Comparison of ENCODE assay signal across 12 cellular contexts in the genomic region with DNA sequence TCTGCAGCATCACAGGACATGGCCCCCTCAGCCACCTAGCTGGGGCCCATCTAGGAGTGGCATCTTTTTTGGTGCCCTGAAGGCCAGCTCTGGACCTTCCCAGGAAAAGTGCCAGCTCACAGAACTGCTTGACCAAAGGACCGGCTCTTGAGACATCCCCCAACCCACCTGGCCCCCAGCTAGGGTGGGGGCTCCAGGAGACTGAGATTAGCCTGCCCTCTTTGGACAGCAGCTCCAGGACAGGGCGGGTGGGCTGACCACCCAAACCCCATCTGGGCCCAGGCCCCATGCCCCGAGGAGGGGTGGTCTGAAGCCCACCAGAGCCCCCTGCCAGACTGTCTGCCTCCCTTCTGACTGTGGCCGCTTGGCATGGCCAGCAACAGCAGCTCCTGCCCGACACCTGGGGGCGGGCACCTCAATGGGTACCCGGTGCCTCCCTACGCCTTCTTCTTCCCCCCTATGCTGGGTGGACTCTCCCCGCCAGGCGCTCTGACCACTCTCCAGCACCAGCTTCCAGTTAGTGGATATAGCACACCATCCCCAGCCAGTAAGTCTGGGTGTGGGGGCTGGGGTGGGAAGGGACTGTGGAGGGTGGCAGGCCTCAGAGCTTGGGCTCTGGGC. TPM values are rescaled to one million over a fixed set of nuclear protein-coding genes. Genes with fewer than 3 reads are reported as not detected.
DNase-seq lines count a peak whose midpoint lies in the region; ATAC-seq, FAIRE-seq and TF ChIP-seq lines count a peak whose summit lies in the region.
"Had no signal": no experiment of that assay in that cellular context is flagged by ENCODE, and none has a peak within 500 bp of the region (broad histone marks: within the 10 kb centered on the region; RNA-seq: fewer than 3 reads in every experiment).

No MANE protein-coding gene starts in this region.

- peak overlapping the region; percentile 75 for H3K4me2 ChIP-seq in A549

- ATAC-seq in A549 (no peak), GM18517 (IDR thresholded peaks at IDR 0.05; ENCODE audit: unreplicated experiment) (no peak), GM18873 (IDR thresholded peaks at IDR 0.05; ENCODE audit: low FRiP score, unreplicated experiment) (no peak)

- H3K27me3 ChIP-seq in duodenal mucosa (ENCODE audit: control insufficient read depth in 1 of 2, insufficient read depth in 2 of 2, low read length in 2 of 2) (no peaks in the 10 kb centered on the region), neutrophil (no peaks in the 10 kb centered on the region)

- H3K9ac ChIP-seq in duodenal mucosa (ENCODE audit: low read depth in 1 of 2, low read length in 2 of 2): no peak overlapping the region

- no peaks in the 10 kb centered on the region for H3K9me3 ChIP-seq in A549
- H3K9me3 ChIP-seq in KOPT-K1 (ENCODE audit: insufficient read depth, low read length, poor library complexity, severe bottlenecking): no peaks in the 10 kb centered on the region
- H3K9me3 ChIP-seq in duodenal mucosa (ENCODE audit: control insufficient read depth in 1 of 2, low read length in 2 of 2): no peaks in the 10 kb centered on the region
- no peaks in the 10 kb centered on the region for H3K9me3 ChIP-seq in neutrophil

- intact Hi-C loops in lower leg skin (cut with DNase I; ENCODE audit: low total_unique reads): no loop called here

- no peak for TF ChIP-seq RAD21 in A549 (conservative IDR thresholded peaks at IDR 0.05 in 1 of 2, IDR thresholded peaks at IDR 0.05 in 1 of 2)

- TF ChIP-seq POLR2A in A549 (IDR thresholded peaks at IDR 0.05; ENCODE audit: low read length) (no peak), lower leg skin (IDR thresholded peaks at IDR 0.05) (no peak)

- no peak for DNase-seq in A549 (ENCODE audit: low read depth in 1 of 2, low spot score in 1 of 2)
- no peak for DNase-seq in lower leg skin (ENCODE audit: low spot score in 2 of 2)
- no peak for DNase-seq in iPS-NIHi7 (ENCODE audit: extremely low spot score)
- DNase-seq: H9; mammary epithelial cell; stimulated activated CD4-positive, alpha-beta T cell treated with anti-CD3 and anti-CD28 coated beads, Interleukin-2, amount 100 ng/mL, for 48 hours had no signal

- WGBS in A549 (ENCODE audit: missing lambda C conversion rate): 86% methylated on average over 10 of the region's 10 CpGs
- 81 to 91% methylated on average over 6 to 8 of the region's 10 CpGs for WGBS in lower leg skin, 2 donors

- TF ChIP-seq EP300 in A549 (IDR thresholded peaks at IDR 0.05): no peak

- TF ChIP-seq CTCF in A549 (IDR thresholded peaks at IDR 0.05) (no peak), neutrophil (IDR thresholded peaks at IDR 0.05) (no peak), lower leg skin (IDR thresholded peaks at IDR 0.05) (no peak)

- POLR2A ChIA-PET in A549 (lab: Yijun Ruan, JAX): interaction anchor here (0.6 to 1.7 kb wide), 4 partner anchors 11 to 1358 kb away, joined by 3 to 8 read pairs (median 3); a partner anchor contains a TSS

- H3K27ac ChIP-seq in A549 (peak overlapping the region; percentile 74 to 82), KOPT-K1 (ENCODE audit: low read depth, low read length, poor library complexity, severe bottlenecking) (peak overlapping the region; percentile 65), duodenal mucosa (ENCODE audit: low read depth, low read length) (peak overlapping the region; percentile 36), neutrophil (peak overlapping the region; percentile 98)
- H3K27ac ChIP-seq: epithelial cell of prostate had no signal

- H3K4me1 ChIP-seq in A549 (peaks cover 93% of the 10 kb centered on the region), duodenal mucosa (ENCODE audit: control insufficient read depth in 1 of 2, insufficient read depth in 2 of 2, low read length in 2 of 2) (peaks cover 70 to 71% of the 10 kb centered on the region in 2 donors), neutrophil (ENCODE audit: control insufficient read depth in 1 of 2, insufficient read depth in 1 of 2, low read depth in 1 of 2, low read length in 1 of 2) (peaks cover 100% of the 10 kb centered on the region in 2 experiments)

- peak overlapping the region; percentile 12; the same call in 1 of the 3 replicates for H3K4me3 ChIP-seq in A549
- H3K4me3 ChIP-seq in duodenal mucosa (ENCODE audit: low read depth in 1 of 2, low read length in 2 of 2): no peak overlapping the region
- peak overlapping the region; percentile 88 to 91 for H3K4me3 ChIP-seq in neutrophil (ENCODE audit: low read depth in 1 of 2, low read length in 1 of 2)
- no peak overlapping the region for H3K4me3 ChIP-seq in lower leg skin (ENCODE audit: low read depth, poor library complexity, severe bottlenecking)

- CTCF ChIA-PET in A549 (lab: Yijun Ruan, JAX): interaction anchor here (0.8 to 50.4 kb wide), 5 partner anchors 12 to 131 kb away, joined by 3 to 2395 read pairs (median 7); a partner anchor contains a TSS

- FAIRE-seq in A549 (lab: Jason Lieb, UNC): no peak

- no peaks in the 10 kb centered on the region for H3K36me3 ChIP-seq in KOPT-K1 (ENCODE audit: insufficient read depth, low read length)
- H3K36me3 ChIP-seq in duodenal mucosa (ENCODE audit: control insufficient read depth in 1 of 2, insufficient read depth in 2 of 2, low read length in 2 of 2): peaks cover 5 to 8% of the 10 kb centered on the region in 2 donors
- H3K36me3 ChIP-seq in neutrophil: peaks cover 20% of the 10 kb centered on the region

TF ChIP-seq in A549, 52 proteins besides CTCF, POLR2A, EP300 and RAD21:
- TF ChIP-seq FOSB (CRISPR knock-in tag; IDR thresholded peaks at IDR 0.05) (no peak), EHF (CRISPR knock-in tag; IDR thresholded peaks at IDR 0.05) (no peak), NPAS2 (CRISPR knock-in tag; IDR thresholded peaks at IDR 0.05; ENCODE audit: borderline replicate concordance) (no peak), JUN (IDR thresholded peaks at IDR 0.05) (no peak), RNF2 (IDR thresholded peaks at IDR 0.05; ENCODE audit: borderline replicate concordance, low read depth) (no peak), NR3C1 (IDR thresholded peaks at IDR 0.05) (no peak), KDM5A (IDR thresholded peaks at IDR 0.05) (no peak), EHMT2 (IDR thresholded peaks at IDR 0.05; ENCODE audit: low read depth) (no peak), FOXS1 (CRISPR knock-in tag; IDR thresholded peaks at IDR 0.05) (no peak), CBX2 (IDR thresholded peaks at IDR 0.05; ENCODE audit: borderline replicate concordance, low read depth) (no peak), TFCP2L1 (CRISPR knock-in tag; IDR thresholded peaks at IDR 0.05) (no peak), GATA3 (IDR thresholded peaks at IDR 0.05; ENCODE audit: borderline replicate concordance) (no peak)

RNA-seq across cellular contexts. Expression of a gene that starts 22.0 kb away (rescaled TPM):
- 8.6 and 9.9 TPM in 2 replicates for polyA plus RNA-seq in A549 (2011; rRNA removed)
- polyA plus RNA-seq in A549 (2012; cell fraction: cytosol; rRNA removed): 6.5 and 11.0 TPM in 2 replicates
- polyA plus RNA-seq in A549 (2012; cell fraction: nucleus; rRNA removed): 17.6 and 21.1 TPM in 2 replicates
- polyA plus RNA-seq in A549 (2017; fragmentation: RNase III; extraction: RNeasy Plus Mini Kit Qiagen cat#74134 plus additional on column Dnase treatment): 17.2 to 18.5 TPM (median 17.9 TPM) in 3 replicates
- polyA minus RNA-seq in A549 (2011; rRNA and poly(A)+ RNA removed): 11.6 and 12.9 TPM in 2 replicates
- 10 to 100 TPM; 18.1 to 38.0 (median 25.2) TPM for total RNA-seq in lower leg skin

RNA-seq across cellular contexts. Expression of a gene that starts 33.6 kb away (rescaled TPM):
- polyA plus RNA-seq in A549 (2011; rRNA removed) (0.09 TPM in 1 of 2 replicates, not detected in the other), A549 (2017; fragmentation: RNase III; extraction: RNeasy Plus Mini Kit Qiagen cat#74134 plus additional on column Dnase treatment) (0.40 to 1.2 TPM (median 0.70 TPM) in 3 replicates)
- polyA plus RNA-seq in A549 (2012; cell fraction: cytosol; rRNA removed): 0.21 and 0.41 TPM in 2 replicates
- 0.36 and 0.82 TPM in 2 replicates for polyA plus RNA-seq in A549 (2012; cell fraction: nucleus; rRNA removed)
- not detected in 2 replicates for polyA minus RNA-seq in A549 (2011; rRNA and poly(A)+ RNA removed)
- not detected for total RNA-seq in lower leg skin
- total RNA-seq: H9 had no signal
- polyA plus RNA-seq: mammary epithelial cell had no signal

RNA-seq across cellular contexts. Expression of a gene that starts 43.3 kb away (rescaled TPM):
- 71.4 and 79.5 TPM in 2 replicates for polyA plus RNA-seq in A549 (2011; rRNA removed)
- polyA plus RNA-seq in A549 (2012; cell fraction: cytosol; rRNA removed): 41.7 and 44.4 TPM in 2 replicates
- 29.8 and 45.7 TPM in 2 replicates for polyA plus RNA-seq in A549 (2012; cell fraction: nucleus; rRNA removed)
- polyA plus RNA-seq in A549 (2017; fragmentation: RNase III; extraction: RNeasy Plus Mini Kit Qiagen cat#74134 plus additional on column Dnase treatment): 66.6 to 67.5 TPM (median 67.0 TPM) in 3 replicates
- polyA minus RNA-seq in A549 (2011; rRNA and poly(A)+ RNA removed): 27.0 and 28.3 TPM in 2 replicates
- total RNA-seq in lower leg skin: 1 to 10 TPM in 2 of 4 donors, under 1 TPM in 2; 0.42 to 1.6 (median 1.0) TPM

Comparison
In these comparisons a context has a peak if more than half of its experiments do, and no peak if none do; other contexts are left out.
1. H3K27ac ChIP-seq: peak in every context shown above with its lines; median percentile 98 in neutrophil; 78 in A549; 65 in KOPT-K1; 36 in duodenal mucosa.
2. H3K4me3 ChIP-seq: peak in A549 (single experiment) and neutrophil (2 of 2); none in duodenal mucosa (0 of 2) and lower leg skin (single experiment).